In the genomic region with DNA sequence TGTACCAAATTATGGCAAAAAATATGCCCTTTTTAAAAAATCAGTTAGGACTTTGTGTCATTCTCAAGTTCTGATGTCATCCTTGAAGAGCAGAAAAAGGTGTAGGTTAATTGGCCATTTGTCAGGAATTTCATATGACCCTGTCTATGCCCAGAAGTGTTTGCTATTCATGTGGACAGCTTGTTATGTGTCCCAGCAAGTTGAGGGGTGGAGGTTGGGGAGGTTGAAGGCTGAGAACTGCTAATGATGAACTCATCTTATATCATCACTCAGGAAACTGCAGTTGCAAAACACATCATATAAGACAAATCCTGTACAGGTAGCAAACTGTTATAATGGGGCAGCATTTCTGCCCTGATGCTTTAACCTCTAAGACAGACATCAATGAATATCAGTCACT, we compare ENCODE assay signal across 15 cellular contexts.
"Had no signal": no experiment of that assay in that cellular context is flagged by ENCODE, and none has a peak within 500 bp of the region (broad histone marks: within the 10 kb centered on the region; RNA-seq: fewer than 3 reads in every experiment).

No MANE protein-coding gene starts in this region.

- H3K36me3 Mint-ChIP-seq: activated CD4-positive, alpha-beta memory T cell treated with anti-CD3 and anti-CD28 coated beads for 36 hours; activated naive CD4-positive, alpha-beta T cell treated with anti-CD3 and anti-CD28 coated beads, Interleukin-2, amount 50 U/mL, for 72 hours; immature natural killer cell; stimulated activated naive B cell treated with anti-CD40 and anti-IgM and Interleukin-4, amounts not matched to agents 10 μg/mL and 1 μg/mL and 100 μg/mL, for 72 hours had no signal

- H3K27me3 Mint-ChIP-seq: activated CD4-positive, alpha-beta memory T cell treated with anti-CD3 and anti-CD28 coated beads for 36 hours; naive thymus-derived CD8-positive, alpha-beta T cell; stimulated activated naive B cell treated with anti-CD40 and anti-IgM and Interleukin-4, amounts not matched to agents 10 μg/mL and 1 μg/mL and 100 μg/mL, for 72 hours had no signal

- DNase-seq: activated CD4-positive, alpha-beta memory T cell treated with anti-CD3 and anti-CD28 coated beads for 36 hours; activated effector memory CD4-positive, alpha-beta T cell treated with anti-CD3 and anti-CD28 coated beads, Interleukin-2, amount 50 U/mL, for 16 hours; activated T-cell treated with anti-CD3 and anti-CD28 coated beads, Interleukin-2, amount 50 U/mL, for 4 hours; glutamatergic neuron; immature natural killer cell; mucosa of descending colon; naive thymus-derived CD8-positive, alpha-beta T cell; stimulated activated CD4-positive, alpha-beta T cell treated with anti-CD3 and anti-CD28 coated beads, Interleukin-2, amount 100 ng/mL, for 24 hours; stimulated activated naive B cell treated with anti-CD40 and anti-IgM and Interleukin-4, amounts not matched to agents 10 μg/mL and 1 μg/mL and 100 μg/mL, for 72 hours; T-helper 1 cell; transverse colon had no signal

- H3K27me3 ChIP-seq: cardiac muscle cell, transverse colon had no signal

- H3K4me3 Mint-ChIP-seq: activated CD4-positive, alpha-beta memory T cell treated with anti-CD3 and anti-CD28 coated beads for 36 hours; activated T-cell treated with anti-CD3 and anti-CD28 coated beads, Interleukin-2, amount 50 U/mL, for 4 hours; immature natural killer cell; naive thymus-derived CD8-positive, alpha-beta T cell; stimulated activated naive B cell treated with anti-CD40 and anti-IgM and Interleukin-4, amounts not matched to agents 10 μg/mL and 1 μg/mL and 100 μg/mL, for 72 hours had no signal

- H3K4me3 ChIP-seq: cardiac muscle cell, mucosa of descending colon, transverse colon had no signal

- H3K9me3 ChIP-seq: mucosa of descending colon, transverse colon had no signal

- H3K9me3 Mint-ChIP-seq: activated CD4-positive, alpha-beta memory T cell treated with anti-CD3 and anti-CD28 coated beads for 36 hours; activated naive CD4-positive, alpha-beta T cell treated with anti-CD3 and anti-CD28 coated beads, Interleukin-2, amount 50 U/mL, for 72 hours; activated T-cell treated with anti-CD3 and anti-CD28 coated beads, Interleukin-2, amount 50 U/mL, for 4 hours; immature natural killer cell; naive thymus-derived CD8-positive, alpha-beta T cell; stimulated activated naive B cell treated with anti-CD40 and anti-IgM and Interleukin-4, amounts not matched to agents 10 μg/mL and 1 μg/mL and 100 μg/mL, for 72 hours had no signal

- H3K27ac Mint-ChIP-seq: activated CD4-positive, alpha-beta memory T cell treated with anti-CD3 and anti-CD28 coated beads for 36 hours; activated naive CD4-positive, alpha-beta T cell treated with anti-CD3 and anti-CD28 coated beads, Interleukin-2, amount 50 U/mL, for 72 hours; immature natural killer cell; naive thymus-derived CD8-positive, alpha-beta T cell; stimulated activated naive B cell treated with anti-CD40 and anti-IgM and Interleukin-4, amounts not matched to agents 10 μg/mL and 1 μg/mL and 100 μg/mL, for 72 hours had no signal

- H3K27ac ChIP-seq: cardiac muscle cell, transverse colon, VCaP had no signal

- ATAC-seq: activated naive CD4-positive, alpha-beta T cell treated with anti-CD3 and anti-CD28 coated beads, Interleukin-2, amount 50 U/mL, for 72 hours; activated T-cell treated with anti-CD3 and anti-CD28 coated beads, Interleukin-2, amount 50 U/mL, for 4 hours; mucosa of descending colon; naive thymus-derived CD8-positive, alpha-beta T cell; sciatic nerve; stimulated activated naive B cell treated with anti-CD40 and anti-IgM and Interleukin-4, amounts not matched to agents 10 μg/mL and 1 μg/mL and 100 μg/mL, for 72 hours had no signal

- H3K4me1 Mint-ChIP-seq: immature natural killer cell; naive thymus-derived CD8-positive, alpha-beta T cell; stimulated activated naive B cell treated with anti-CD40 and anti-IgM and Interleukin-4, amounts not matched to agents 10 μg/mL and 1 μg/mL and 100 μg/mL, for 72 hours had no signal
